8 cellular contexts compared by ENCODE assay signal in the genomic region with DNA sequence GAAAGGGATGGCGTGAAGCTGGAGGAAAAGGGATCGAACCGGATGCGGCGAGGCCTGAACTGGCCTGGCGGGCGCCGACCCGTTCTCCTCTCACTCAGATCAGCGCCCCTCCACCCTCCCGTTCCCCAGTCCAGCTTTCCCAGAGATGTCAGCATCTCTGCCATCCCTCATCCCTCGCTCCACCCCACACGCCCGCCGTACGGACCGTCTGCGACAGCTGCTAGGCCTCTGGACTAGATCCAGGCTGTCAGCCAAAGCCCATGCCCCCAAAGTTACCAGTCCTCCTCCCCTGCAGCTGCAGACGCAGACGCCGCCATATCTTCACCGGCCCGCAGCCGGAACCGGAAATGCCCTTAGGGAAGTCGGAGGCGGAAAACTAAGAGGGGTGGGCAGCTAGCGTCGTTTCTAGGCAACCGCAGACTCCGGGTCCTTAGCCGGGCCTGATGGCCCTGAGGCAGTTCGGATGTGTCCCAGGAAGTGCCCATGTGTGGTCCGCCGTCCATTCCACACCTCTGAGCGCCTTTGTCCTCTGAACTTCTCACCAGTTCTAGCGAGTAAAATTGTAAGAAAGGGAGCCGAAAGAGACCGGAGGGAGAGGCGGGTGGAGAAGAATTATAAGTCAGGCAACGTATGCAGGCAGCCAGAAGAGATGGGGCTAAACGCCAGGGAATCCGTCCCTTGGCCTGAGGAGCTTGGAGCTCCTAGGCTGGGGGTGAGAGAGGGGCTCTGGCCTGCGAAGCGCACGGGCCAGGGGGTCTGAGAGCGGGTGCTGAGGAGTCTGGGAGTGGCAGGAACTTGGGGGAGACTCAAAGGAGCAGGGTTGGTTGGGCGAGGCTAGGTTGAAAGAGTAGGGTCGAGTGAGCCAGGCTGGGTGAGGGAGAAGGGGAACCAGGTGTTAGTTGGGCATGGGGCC. TPM values are rescaled to one million over a fixed set of nuclear protein-coding genes. Genes with fewer than 3 reads are reported as not detected.
DNase-seq lines count a peak whose midpoint lies in the region; ATAC-seq and TF ChIP-seq lines count a peak whose summit lies in the region.

A gene with protein sequence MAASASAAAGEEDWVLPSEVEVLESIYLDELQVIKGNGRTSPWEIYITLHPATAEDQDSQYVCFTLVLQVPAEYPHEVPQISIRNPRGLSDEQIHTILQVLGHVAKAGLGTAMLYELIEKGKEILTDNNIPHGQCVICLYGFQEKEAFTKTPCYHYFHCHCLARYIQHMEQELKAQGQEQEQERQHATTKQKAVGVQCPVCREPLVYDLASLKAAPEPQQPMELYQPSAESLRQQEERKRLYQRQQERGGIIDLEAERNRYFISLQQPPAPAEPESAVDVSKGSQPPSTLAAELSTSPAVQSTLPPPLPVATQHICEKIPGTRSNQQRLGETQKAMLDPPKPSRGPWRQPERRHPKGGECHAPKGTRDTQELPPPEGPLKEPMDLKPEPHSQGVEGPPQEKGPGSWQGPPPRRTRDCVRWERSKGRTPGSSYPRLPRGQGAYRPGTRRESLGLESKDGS (minus strand): TSS at position 349 of the 913 bp plus-strand sequence. CDS start 32 bp downstream, at position 317.
A gene with protein sequence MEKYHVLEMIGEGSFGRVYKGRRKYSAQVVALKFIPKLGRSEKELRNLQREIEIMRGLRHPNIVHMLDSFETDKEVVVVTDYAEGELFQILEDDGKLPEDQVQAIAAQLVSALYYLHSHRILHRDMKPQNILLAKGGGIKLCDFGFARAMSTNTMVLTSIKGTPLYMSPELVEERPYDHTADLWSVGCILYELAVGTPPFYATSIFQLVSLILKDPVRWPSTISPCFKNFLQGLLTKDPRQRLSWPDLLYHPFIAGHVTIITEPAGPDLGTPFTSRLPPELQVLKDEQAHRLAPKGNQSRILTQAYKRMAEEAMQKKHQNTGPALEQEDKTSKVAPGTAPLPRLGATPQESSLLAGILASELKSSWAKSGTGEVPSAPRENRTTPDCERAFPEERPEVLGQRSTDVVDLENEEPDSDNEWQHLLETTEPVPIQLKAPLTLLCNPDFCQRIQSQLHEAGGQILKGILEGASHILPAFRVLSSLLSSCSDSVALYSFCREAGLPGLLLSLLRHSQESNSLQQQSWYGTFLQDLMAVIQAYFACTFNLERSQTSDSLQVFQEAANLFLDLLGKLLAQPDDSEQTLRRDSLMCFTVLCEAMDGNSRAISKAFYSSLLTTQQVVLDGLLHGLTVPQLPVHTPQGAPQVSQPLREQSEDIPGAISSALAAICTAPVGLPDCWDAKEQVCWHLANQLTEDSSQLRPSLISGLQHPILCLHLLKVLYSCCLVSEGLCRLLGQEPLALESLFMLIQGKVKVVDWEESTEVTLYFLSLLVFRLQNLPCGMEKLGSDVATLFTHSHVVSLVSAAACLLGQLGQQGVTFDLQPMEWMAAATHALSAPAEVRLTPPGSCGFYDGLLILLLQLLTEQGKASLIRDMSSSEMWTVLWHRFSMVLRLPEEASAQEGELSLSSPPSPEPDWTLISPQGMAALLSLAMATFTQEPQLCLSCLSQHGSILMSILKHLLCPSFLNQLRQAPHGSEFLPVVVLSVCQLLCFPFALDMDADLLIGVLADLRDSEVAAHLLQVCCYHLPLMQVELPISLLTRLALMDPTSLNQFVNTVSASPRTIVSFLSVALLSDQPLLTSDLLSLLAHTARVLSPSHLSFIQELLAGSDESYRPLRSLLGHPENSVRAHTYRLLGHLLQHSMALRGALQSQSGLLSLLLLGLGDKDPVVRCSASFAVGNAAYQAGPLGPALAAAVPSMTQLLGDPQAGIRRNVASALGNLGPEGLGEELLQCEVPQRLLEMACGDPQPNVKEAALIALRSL (N-terminal part only) (plus strand): TSS at position 433 of the 913 bp plus-strand sequence. CDS start 744 bp downstream, outside the sequence.

- H3K27me3 ChIP-seq in BE2C: no peaks in the 10 kb centered on the region
- no peaks in the 10 kb centered on the region for H3K27me3 ChIP-seq in layer of hippocampus (ENCODE audit: control insufficient read depth, insufficient read depth, low read length)

- no peaks in the 10 kb centered on the region for H3K9me3 ChIP-seq in BE2C

- peak; percentile 94 for ATAC-seq in HG03439 (IDR thresholded peaks at IDR 0.05; ENCODE audit: unreplicated experiment)

- H3K36me3 ChIP-seq in BE2C: peaks cover 5% of the 10 kb centered on the region

- H3K27ac ChIP-seq in cingulate gyrus (ENCODE audit: low read depth, low read length): peak within 1 kb of the TSS; percentile 86
- peak within 1 kb of the TSS; percentile 78 for H3K27ac ChIP-seq in layer of hippocampus (ENCODE audit: low read depth, low read length)

- DNase-seq in BE2C: peak; percentile 93
- peak; percentile 89 for DNase-seq in GM19238 (ENCODE audit: insufficient read length, low spot score)
- peak; percentile 54 for DNase-seq in NCI-H524 treated with DMSO at 0.1 percent for 48 hours (lab: John Stamatoyannopoulos, UW)
- peak; percentile 90 for DNase-seq in activated CD4-positive, alpha-beta T cell treated with anti-CD3 and anti-CD28 coated beads for 48 hours
- peak; percentile 69 to 70 for DNase-seq in stimulated activated CD4-positive, alpha-beta T cell treated with anti-CD3 and anti-CD28 coated beads, Interleukin-1b, Interleukin-23, amount 100 ng/mL, for 4 hours (ENCODE audit: low read depth in 2 of 2)

- no peaks in the 10 kb centered on the region for H3K4me1 ChIP-seq in BE2C

- no peak for TF ChIP-seq CTCF in BE2C (IDR thresholded peaks at IDR 0.05; ENCODE audit: low read depth, low read length)

- peak within 1 kb of the TSS; percentile 94 for H3K4me3 ChIP-seq in BE2C (ENCODE audit: low read depth, low read length)

RNA-seq across cellular contexts. Expression of the first gene that starts in this region (rescaled TPM):
- polyA plus RNA-seq in BE2C (2012; ENCODE audit: insufficient read depth, insufficient read length, low read depth): 301 TPM

RNA-seq across cellular contexts. Expression of the second gene that starts in this region (rescaled TPM):
- 29.9 TPM for polyA plus RNA-seq in BE2C (2012; ENCODE audit: insufficient read depth, insufficient read length, low read depth)

Comparison
In these comparisons a context has a peak if more than half of its experiments do, and no peak if none do; other contexts are left out.
1. Peak in every context shown above with its lines: DNase-seq, ATAC-seq, H3K4me3 ChIP-seq and H3K27ac ChIP-seq.